ENCODE assay signal across 8 cellular contexts in the genomic region with DNA sequence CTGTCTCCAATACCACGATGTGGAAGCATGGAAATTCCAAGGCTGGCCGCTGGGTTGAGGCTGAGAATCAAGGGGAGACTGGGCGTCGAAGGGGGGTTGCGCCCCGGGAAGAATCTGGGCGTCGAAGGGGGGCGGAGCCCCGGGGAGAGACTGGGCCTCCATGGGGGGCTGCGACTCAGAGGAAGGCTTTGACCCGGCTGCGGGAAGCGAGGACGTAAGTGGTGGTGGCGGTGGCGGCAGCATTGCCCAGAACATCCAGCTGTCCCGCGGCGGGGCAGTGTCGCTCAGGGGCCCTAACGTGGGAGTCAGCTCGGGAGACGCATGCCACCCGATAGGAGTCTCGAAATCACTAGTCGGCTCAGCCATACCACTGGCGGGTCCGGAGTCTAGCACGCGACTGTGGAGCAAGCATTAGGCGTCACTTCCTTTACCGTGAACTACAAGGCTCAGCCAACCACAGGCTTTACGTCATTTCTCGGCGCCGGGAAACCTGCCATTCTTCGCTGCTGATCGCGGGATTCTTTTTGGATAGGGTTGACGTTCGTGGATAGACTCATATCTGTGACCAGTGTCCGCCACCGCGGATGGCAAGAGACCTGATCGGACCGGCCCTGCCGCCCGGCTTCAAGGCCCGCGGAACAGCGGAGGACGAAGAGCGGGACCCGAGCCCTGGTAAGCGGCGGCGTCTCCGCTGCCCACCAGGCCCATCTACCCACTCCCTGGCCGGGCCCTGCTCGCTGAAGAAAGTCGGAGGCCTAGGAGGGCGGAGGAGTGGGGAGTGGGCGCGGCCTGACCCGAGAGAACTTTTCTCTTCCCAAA. TPM values are rescaled to one million over a fixed set of nuclear protein-coding genes. Genes with fewer than 3 reads are reported as not detected.
A peak's percentile ranks its signal among the peaks of the same experiment; 100 is the strongest.
DNase-seq lines count a peak whose midpoint lies in the region; ATAC-seq and TF ChIP-seq lines count a peak whose summit lies in the region.

A gene with protein sequence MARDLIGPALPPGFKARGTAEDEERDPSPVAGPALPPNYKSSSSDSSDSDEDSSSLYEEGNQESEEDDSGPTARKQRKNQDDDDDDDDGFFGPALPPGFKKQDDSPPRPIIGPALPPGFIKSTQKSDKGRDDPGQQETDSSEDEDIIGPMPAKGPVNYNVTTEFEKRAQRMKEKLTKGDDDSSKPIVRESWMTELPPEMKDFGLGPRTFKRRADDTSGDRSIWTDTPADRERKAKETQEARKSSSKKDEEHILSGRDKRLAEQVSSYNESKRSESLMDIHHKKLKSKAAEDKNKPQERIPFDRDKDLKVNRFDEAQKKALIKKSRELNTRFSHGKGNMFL (plus strand): TSS at position 468 of the 819 bp plus-strand sequence. CDS start 117 bp downstream, at position 585.
A gene (minus strand): TSS at position 401 of the 819 bp plus-strand sequence. CDS start 35 bp downstream, at position 366.

- peak within 1 kb of the TSS; percentile 94 for H2AFZ ChIP-seq in OCI-LY3 (ENCODE audit: low read depth, low read length)

- H3K36me3 ChIP-seq in HUES64 (ENCODE audit: insufficient read depth, low read length) (peaks cover 19% of the 10 kb centered on the region), OCI-LY3 (replicated peaks; ENCODE audit: low read depth, low read length) (peaks cover 8% of the 10 kb centered on the region), mucosa of descending colon (ENCODE audit: low read depth) (no peaks in the 10 kb centered on the region)

- H4K20me1 ChIP-seq in OCI-LY3 (ENCODE audit: insufficient read depth, low read length) = no peaks in the 10 kb centered on the region

- H3K9ac ChIP-seq in HUES64 (ENCODE audit: low read depth, low read length) (peak within 1 kb of the TSS; percentile 86), OCI-LY3 (ENCODE audit: low read length) (peak within 1 kb of the TSS; percentile 75)

- H3K27ac ChIP-seq in HUES64 (ENCODE audit: low read depth, low read length) = peak within 1 kb of the TSS; percentile 82
- peak within 1 kb of the TSS; percentile 15; the same call in 1 of the 2 replicates for H3K27ac ChIP-seq in OCI-LY3 (ENCODE audit: low read length)

- DNase-seq in DMS 273 (lab: John Stamatoyannopoulos, UW; ENCODE audit: unreplicated experiment) = peak; percentile 95
- peak; percentile 89 for DNase-seq in activated T-cell treated with anti-CD3 and anti-CD28 coated beads for 24 hours (ENCODE audit: low read depth)
- DNase-seq in epithelial cell of proximal tubule (ENCODE audit: low read depth) = peak; percentile 74
- peak; percentile 91 to 98 (median 92) for DNase-seq in mucosa of descending colon
- DNase-seq in stimulated activated CD8-positive, alpha-beta memory T cell treated with anti-CD3 and anti-CD28 coated beads, Interleukin-4, amount 100 ng/mL, for 1 hour (ENCODE audit: low read depth in 2 of 2, low spot score in 1 of 2) = peak; percentile 81 to 93

- H3K79me2 ChIP-seq in OCI-LY3 (ENCODE audit: low read length) = peaks cover 86% of the 10 kb centered on the region

- H3K27me3 ChIP-seq in HUES64 (ENCODE audit: insufficient read depth, low read length) (no peaks in the 10 kb centered on the region), OCI-LY3 (ENCODE audit: low read depth, low read length) (no peaks in the 10 kb centered on the region)

- peak within 1 kb of the TSS; percentile 98 for H3K4me2 ChIP-seq in OCI-LY3 (ENCODE audit: low read length)

- H3K4me3 ChIP-seq in HUES64 (ENCODE audit: low read length) = peak within 1 kb of the TSS; percentile 87
- peak within 1 kb of the TSS; percentile 94 for H3K4me3 ChIP-seq in OCI-LY3 (ENCODE audit: low read length)
- H3K4me3 ChIP-seq in epithelial cell of proximal tubule (ENCODE audit: low read depth, low read length) = peak within 1 kb of the TSS; percentile 95
- peak within 1 kb of the TSS; percentile 97 for H3K4me3 ChIP-seq in mucosa of descending colon

- intact Hi-C loops in mucosa of descending colon (cut with DNase I, micrococcal nuclease) = no loop called here

- H3K9me3 ChIP-seq in HUES64 (ENCODE audit: insufficient read depth, low read depth, low read length) (no peaks in the 10 kb centered on the region), OCI-LY3 (ENCODE audit: insufficient read depth, low read length) (no peaks in the 10 kb centered on the region), mucosa of descending colon (no peaks in the 10 kb centered on the region)

- ATAC-seq in GM21515 (IDR thresholded peaks at IDR 0.05; ENCODE audit: unreplicated experiment) (peak; percentile 95), mucosa of descending colon (peak; percentile 100)

- under 1% methylated on average over 62 of the region's 66 CpGs for WGBS in HUES64

- H3K4me1 ChIP-seq in HUES64 (ENCODE audit: insufficient read depth, low read length) (peaks cover 10% of the 10 kb centered on the region; the same call in 1 of the 2 replicates), OCI-LY3 (ENCODE audit: low read length) (peaks cover 17% of the 10 kb centered on the region), mucosa of descending colon (ENCODE audit: low read depth) (peaks cover 22% of the 10 kb centered on the region)

- TF ChIP-seq CTCF in OCI-LY3 (IDR thresholded peaks at IDR 0.05; ENCODE audit: low read depth, low read length) = no peak
- peak; percentile 11 for TF ChIP-seq CTCF in epithelial cell of proximal tubule (conservative IDR thresholded peaks at IDR 0.05; ENCODE audit: low read depth, low read length)
- TF ChIP-seq CTCF in mucosa of descending colon (IDR thresholded peaks at IDR 0.05) = no peak

RNA-seq across cellular contexts. Expression of the first gene that starts in this region (rescaled TPM):
- polyA plus RNA-seq in HUES64 (2013, experiment 1 of 2) = 17.8 TPM
- 21.9 TPM for polyA plus RNA-seq in HUES64 (2013, experiment 2 of 2)
- total RNA-seq in epithelial cell of proximal tubule (19.4 and 19.8 TPM in 2 replicates), mucosa of descending colon (10 to 100 TPM; 19.2 to 23.5 (median 20.2) TPM)

RNA-seq across cellular contexts. Expression of the second gene that starts in this region (rescaled TPM):
- 14.2 TPM for polyA plus RNA-seq in HUES64 (2013, experiment 1 of 2)
- 15.1 TPM for polyA plus RNA-seq in HUES64 (2013, experiment 2 of 2)
- total RNA-seq in epithelial cell of proximal tubule (5.1 and 5.5 TPM in 2 replicates), mucosa of descending colon (1 to 10 TPM; 1.5 to 3.9 (median 3.3) TPM)

Comparison
In these comparisons a context has a peak if more than half of its experiments do, and no peak if none do; other contexts are left out.
1. Peak in every context shown above with its lines: DNase-seq, ATAC-seq, H3K4me3 ChIP-seq and H3K27ac ChIP-seq.